2 cellular contexts compared by ENCODE assay signal in the genomic region with DNA sequence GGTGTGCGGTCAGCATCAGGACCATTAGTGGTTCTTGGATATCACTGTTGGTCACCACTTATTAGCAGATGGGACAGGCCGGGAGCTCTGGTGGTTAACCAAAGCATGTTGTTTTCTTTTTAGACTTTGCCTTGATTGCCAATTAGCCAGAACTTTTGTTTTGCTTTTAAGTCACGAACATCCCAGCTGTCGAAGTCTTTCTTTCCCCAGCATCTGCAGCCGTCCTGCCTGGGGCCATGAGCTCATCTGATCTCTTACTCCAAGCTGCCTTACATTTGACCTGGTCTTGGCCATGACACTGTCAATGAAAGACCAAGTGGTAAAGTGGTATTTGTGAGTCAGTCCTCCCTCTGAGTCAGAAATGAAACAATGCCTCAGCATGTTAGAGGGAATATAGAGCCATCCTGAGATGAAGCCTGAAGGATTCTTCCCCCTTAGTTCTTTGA.
TF ChIP-seq lines count a peak whose summit lies in the region.

No MANE protein-coding gene starts in this region.

TF ChIP-seq in IMR-90, 13 proteins besides CTCF, POLR2A, EP300 and RAD21:
- TF ChIP-seq, protein P1, sequence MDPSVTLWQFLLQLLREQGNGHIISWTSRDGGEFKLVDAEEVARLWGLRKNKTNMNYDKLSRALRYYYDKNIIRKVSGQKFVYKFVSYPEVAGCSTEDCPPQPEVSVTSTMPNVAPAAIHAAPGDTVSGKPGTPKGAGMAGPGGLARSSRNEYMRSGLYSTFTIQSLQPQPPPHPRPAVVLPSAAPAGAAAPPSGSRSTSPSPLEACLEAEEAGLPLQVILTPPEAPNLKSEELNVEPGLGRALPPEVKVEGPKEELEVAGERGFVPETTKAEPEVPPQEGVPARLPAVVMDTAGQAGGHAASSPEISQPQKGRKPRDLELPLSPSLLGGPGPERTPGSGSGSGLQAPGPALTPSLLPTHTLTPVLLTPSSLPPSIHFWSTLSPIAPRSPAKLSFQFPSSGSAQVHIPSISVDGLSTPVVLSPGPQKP (IDR thresholded peaks at IDR 0.05; ENCODE audit: borderline replicate concordance, low read depth, low read length), result no peak
- TF ChIP-seq FOS (IDR thresholded peaks at IDR 0.05; ENCODE audit: low read depth, low read length) (peak; percentile 97), MAFK (IDR thresholded peaks at IDR 0.05; ENCODE audit: low read depth, low read length) (peak; percentile 51; the same call in 1 of the 2 replicates), MXI1 (IDR thresholded peaks at IDR 0.05; ENCODE audit: borderline replicate concordance, low read depth, low read length) (0 out of 2 replicates have a peak, but pooled peaks have one; percentile 8), BHLHE40 (IDR thresholded peaks at IDR 0.05; ENCODE audit: low read depth, low read length) (peak; percentile 73), NFE2L2 (IDR thresholded peaks at IDR 0.05; ENCODE audit: low read depth, low read length) (peak; percentile 70; the same call in 1 of the 2 replicates)
- TF ChIP-seq, protein P2, sequence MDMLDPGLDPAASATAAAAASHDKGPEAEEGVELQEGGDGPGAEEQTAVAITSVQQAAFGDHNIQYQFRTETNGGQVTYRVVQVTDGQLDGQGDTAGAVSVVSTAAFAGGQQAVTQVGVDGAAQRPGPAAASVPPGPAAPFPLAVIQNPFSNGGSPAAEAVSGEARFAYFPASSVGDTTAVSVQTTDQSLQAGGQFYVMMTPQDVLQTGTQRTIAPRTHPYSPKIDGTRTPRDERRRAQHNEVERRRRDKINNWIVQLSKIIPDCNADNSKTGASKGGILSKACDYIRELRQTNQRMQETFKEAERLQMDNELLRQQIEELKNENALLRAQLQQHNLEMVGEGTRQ (IDR thresholded peaks at IDR 0.05; ENCODE audit: low read depth, low read length), result no peak

TF ChIP-seq in HepG2, 621 proteins besides CTCF, POLR2A, EP300 and RAD21:
- no peak for TF ChIP-seq SRF (IDR thresholded peaks at IDR 0.05; ENCODE audit: low read depth, low read length)
- TF ChIP-seq RBM39 (IDR thresholded peaks at IDR 0.05; ENCODE audit: low read depth, low read length, poor library complexity, severe bottlenecking), result no peak
- TF ChIP-seq, protein P3, sequence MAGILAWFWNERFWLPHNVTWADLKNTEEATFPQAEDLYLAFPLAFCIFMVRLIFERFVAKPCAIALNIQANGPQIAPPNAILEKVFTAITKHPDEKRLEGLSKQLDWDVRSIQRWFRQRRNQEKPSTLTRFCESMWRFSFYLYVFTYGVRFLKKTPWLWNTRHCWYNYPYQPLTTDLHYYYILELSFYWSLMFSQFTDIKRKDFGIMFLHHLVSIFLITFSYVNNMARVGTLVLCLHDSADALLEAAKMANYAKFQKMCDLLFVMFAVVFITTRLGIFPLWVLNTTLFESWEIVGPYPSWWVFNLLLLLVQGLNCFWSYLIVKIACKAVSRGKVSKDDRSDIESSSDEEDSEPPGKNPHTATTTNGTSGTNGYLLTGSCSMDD (CRISPR knock-in tag; IDR thresholded peaks at IDR 0.05), result no peak
- TF ChIP-seq SALL1 (CRISPR knock-in tag; IDR thresholded peaks at IDR 0.05), result no peak
- TF ChIP-seq ZNF660 (CRISPR knock-in tag; IDR thresholded peaks at IDR 0.05; ENCODE audit: borderline replicate concordance, low read depth), result no peak
- TF ChIP-seq PHF8 (CRISPR knock-in tag; IDR thresholded peaks at IDR 0.05), result no peak
- TF ChIP-seq, protein P4, sequence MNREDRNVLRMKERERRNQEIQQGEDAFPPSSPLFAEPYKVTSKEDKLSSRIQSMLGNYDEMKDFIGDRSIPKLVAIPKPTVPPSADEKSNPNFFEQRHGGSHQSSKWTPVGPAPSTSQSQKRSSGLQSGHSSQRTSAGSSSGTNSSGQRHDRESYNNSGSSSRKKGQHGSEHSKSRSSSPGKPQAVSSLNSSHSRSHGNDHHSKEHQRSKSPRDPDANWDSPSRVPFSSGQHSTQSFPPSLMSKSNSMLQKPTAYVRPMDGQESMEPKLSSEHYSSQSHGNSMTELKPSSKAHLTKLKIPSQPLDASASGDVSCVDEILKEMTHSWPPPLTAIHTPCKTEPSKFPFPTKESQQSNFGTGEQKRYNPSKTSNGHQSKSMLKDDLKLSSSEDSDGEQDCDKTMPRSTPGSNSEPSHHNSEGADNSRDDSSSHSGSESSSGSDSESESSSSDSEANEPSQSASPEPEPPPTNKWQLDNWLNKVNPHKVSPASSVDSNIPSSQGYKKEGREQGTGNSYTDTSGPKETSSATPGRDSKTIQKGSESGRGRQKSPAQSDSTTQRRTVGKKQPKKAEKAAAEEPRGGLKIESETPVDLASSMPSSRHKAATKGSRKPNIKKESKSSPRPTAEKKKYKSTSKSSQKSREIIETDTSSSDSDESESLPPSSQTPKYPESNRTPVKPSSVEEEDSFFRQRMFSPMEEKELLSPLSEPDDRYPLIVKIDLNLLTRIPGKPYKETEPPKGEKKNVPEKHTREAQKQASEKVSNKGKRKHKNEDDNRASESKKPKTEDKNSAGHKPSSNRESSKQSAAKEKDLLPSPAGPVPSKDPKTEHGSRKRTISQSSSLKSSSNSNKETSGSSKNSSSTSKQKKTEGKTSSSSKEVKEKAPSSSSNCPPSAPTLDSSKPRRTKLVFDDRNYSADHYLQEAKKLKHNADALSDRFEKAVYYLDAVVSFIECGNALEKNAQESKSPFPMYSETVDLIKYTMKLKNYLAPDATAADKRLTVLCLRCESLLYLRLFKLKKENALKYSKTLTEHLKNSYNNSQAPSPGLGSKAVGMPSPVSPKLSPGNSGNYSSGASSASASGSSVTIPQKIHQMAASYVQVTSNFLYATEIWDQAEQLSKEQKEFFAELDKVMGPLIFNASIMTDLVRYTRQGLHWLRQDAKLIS (CRISPR knock-in tag; IDR thresholded peaks at IDR 0.05), result no peak
- TF ChIP-seq ONECUT2 (CRISPR knock-in tag; IDR thresholded peaks at IDR 0.05), result no peak
- no peak for TF ChIP-seq SIN3B (IDR thresholded peaks at IDR 0.05; ENCODE audit: low read length)
- TF ChIP-seq ZNF367 (CRISPR knock-in tag; IDR thresholded peaks at IDR 0.05; ENCODE audit: borderline replicate concordance), result no peak
- TF ChIP-seq, protein P5, sequence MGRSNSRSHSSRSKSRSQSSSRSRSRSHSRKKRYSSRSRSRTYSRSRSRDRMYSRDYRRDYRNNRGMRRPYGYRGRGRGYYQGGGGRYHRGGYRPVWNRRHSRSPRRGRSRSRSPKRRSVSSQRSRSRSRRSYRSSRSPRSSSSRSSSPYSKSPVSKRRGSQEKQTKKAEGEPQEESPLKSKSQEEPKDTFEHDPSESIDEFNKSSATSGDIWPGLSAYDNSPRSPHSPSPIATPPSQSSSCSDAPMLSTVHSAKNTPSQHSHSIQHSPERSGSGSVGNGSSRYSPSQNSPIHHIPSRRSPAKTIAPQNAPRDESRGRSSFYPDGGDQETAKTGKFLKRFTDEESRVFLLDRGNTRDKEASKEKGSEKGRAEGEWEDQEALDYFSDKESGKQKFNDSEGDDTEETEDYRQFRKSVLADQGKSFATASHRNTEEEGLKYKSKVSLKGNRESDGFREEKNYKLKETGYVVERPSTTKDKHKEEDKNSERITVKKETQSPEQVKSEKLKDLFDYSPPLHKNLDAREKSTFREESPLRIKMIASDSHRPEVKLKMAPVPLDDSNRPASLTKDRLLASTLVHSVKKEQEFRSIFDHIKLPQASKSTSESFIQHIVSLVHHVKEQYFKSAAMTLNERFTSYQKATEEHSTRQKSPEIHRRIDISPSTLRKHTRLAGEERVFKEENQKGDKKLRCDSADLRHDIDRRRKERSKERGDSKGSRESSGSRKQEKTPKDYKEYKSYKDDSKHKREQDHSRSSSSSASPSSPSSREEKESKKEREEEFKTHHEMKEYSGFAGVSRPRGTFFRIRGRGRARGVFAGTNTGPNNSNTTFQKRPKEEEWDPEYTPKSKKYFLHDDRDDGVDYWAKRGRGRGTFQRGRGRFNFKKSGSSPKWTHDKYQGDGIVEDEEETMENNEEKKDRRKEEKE (IDR thresholded peaks at IDR 0.05), result no peak
- no peak for TF ChIP-seq KDM3A (CRISPR knock-in tag; IDR thresholded peaks at IDR 0.05; ENCODE audit: low read depth)
- no peak for TF ChIP-seq MBNL3 (CRISPR knock-in tag; conservative IDR thresholded peaks at IDR 0.05)
- TF ChIP-seq ZKSCAN8 (CRISPR knock-in tag; IDR thresholded peaks at IDR 0.05; ENCODE audit: borderline replicate concordance), result no peak
- no peak for TF ChIP-seq ZNF672 (CRISPR knock-in tag; IDR thresholded peaks at IDR 0.05)
- no peak for TF ChIP-seq ZNF136 (CRISPR knock-in tag; IDR thresholded peaks at IDR 0.05; ENCODE audit: low read depth)
- TF ChIP-seq SP4 (CRISPR knock-in tag; IDR thresholded peaks at IDR 0.05), result no peak
- TF ChIP-seq, protein P6, sequence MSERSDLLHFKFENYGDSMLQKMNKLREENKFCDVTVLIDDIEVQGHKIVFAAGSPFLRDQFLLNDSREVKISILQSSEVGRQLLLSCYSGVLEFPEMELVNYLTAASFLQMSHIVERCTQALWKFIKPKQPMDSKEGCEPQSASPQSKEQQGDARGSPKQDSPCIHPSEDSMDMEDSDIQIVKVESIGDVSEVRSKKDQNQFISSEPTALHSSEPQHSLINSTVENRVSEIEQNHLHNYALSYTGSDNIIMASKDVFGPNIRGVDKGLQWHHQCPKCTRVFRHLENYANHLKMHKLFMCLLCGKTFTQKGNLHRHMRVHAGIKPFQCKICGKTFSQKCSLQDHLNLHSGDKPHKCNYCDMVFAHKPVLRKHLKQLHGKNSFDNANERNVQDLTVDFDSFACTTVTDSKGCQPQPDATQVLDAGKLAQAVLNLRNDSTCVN (CRISPR knock-in tag; IDR thresholded peaks at IDR 0.05; ENCODE audit: borderline replicate concordance), result no peak
TF ChIP-seq in HepG2: peak in this region for 0.
